Comparison of ENCODE assay signal across 13 cellular contexts in the genomic region with DNA sequence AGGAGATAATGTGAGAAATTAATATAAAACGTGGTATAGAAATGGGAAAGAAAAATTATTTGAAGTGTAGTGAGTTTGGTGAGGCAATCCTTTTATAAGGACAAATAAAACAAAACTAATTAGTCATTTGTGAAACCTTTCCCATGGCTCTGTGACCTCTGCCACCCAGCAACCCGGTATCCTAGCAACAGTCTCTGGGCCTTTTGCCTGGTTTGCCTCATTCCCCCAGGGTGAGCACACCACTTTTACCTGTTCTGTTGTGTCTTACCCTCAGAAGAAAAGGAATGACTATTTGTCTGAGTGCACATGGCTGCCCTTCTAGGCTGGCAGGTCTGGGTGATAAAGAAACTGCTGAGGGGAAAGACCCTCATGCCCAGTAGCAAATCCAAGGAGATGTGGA. TPM values are rescaled to one million over a fixed set of nuclear protein-coding genes. Genes with fewer than 3 reads are reported as not detected.
DNase-seq lines count a peak whose midpoint lies in the region; ATAC-seq, FAIRE-seq and TF ChIP-seq lines count a peak whose summit lies in the region.
"Had no signal": no experiment of that assay in that cellular context is flagged by ENCODE, and none has a peak within 500 bp of the region (broad histone marks: within the 10 kb centered on the region; RNA-seq: fewer than 3 reads in every experiment).

No MANE protein-coding gene starts in this region.

- H3K9me3 ChIP-seq in adrenal gland (replicated peaks in 1 of 3) (no peaks in the 10 kb centered on the region), kidney (ENCODE audit: control insufficient read depth in 1 of 2, low read length in 2 of 2) (no peaks in the 10 kb centered on the region)

- TF ChIP-seq CTCF in adrenal gland (IDR thresholded peaks at IDR 0.05) (no peak), kidney (IDR thresholded peaks at IDR 0.05; ENCODE audit: borderline replicate concordance, extremely low read depth, insufficient read depth) (no peak)

- no peaks in the 10 kb centered on the region for H3K27me3 ChIP-seq in adrenal gland
- H3K27me3 ChIP-seq: cardiac muscle cell had no signal

- peaks cover 16 to 29% of the 10 kb centered on the region in 2 donors for H3K4me1 ChIP-seq in adrenal gland (replicated peaks in 1 of 2)
- H3K4me1 ChIP-seq in kidney (ENCODE audit: control insufficient read depth in 1 of 2, insufficient read depth in 1 of 2, low read depth in 1 of 2, low read length in 2 of 2), result peaks cover 0 to 4% of the 10 kb centered on the region in 2 donors

- H3K27ac ChIP-seq in adrenal gland (peak overlapping the region; percentile 44 to 82 (median 51)), kidney (ENCODE audit: low read depth in 2 of 2, low read length in 2 of 2) (peak overlapping the region in 1 of 2 donors; percentile 20)
- H3K27ac ChIP-seq: cardiac muscle cell had no signal

- no peak for TF ChIP-seq POLR2A in adrenal gland (IDR thresholded peaks at IDR 0.05)

- H3K4me3 ChIP-seq in adrenal gland, result no peak overlapping the region
- no peak overlapping the region for H3K4me3 ChIP-seq in kidney (ENCODE audit: low read length in 2 of 2)
- H3K4me3 ChIP-seq: cardiac muscle cell had no signal

- DNase-seq in stimulated activated CD4-positive, alpha-beta T cell treated with anti-CD3 and anti-CD28 coated beads, Interleukin-1b, Interleukin-23, amount 100 ng/mL, for 48 hours, result peak; percentile 24
- DNase-seq in stimulated activated CD4-positive, alpha-beta T cell treated with anti-CD3 and anti-CD28 coated beads, Interleukin-2, amount 100 ng/mL, for 48 hours, result no peak
- DNase-seq in adrenal gland (peak; percentile 79 to 91 (median 85)), kidney (peak; percentile 79), activated gamma-delta T cell treated with Interleukin-2 at 50 U/mL for 16 hours (no peak), cerebellar cortex (ENCODE audit: low spot score) (no peak)
- no peak for DNase-seq in activated CD4-positive, CD25-positive, alpha-beta regulatory T cell (lab: John Stamatoyannopoulos, UW)
- DNase-seq: activated CD8-positive, alpha-beta T cell treated with anti-CD3 and anti-CD28 coated beads for 36 hours; KBM-7 had no signal

- 45 to 53% (median 47%) methylated on average over 2 of the region's 2 CpGs for WGBS in adrenal gland, 4 donors

- H3K36me3 ChIP-seq in adrenal gland (replicated peaks in 1 of 2), result no peaks in the 10 kb centered on the region
- no peaks in the 10 kb centered on the region for H3K36me3 ChIP-seq in kidney (ENCODE audit: control insufficient read depth in 1 of 2, insufficient read depth in 2 of 2, low read length in 2 of 2)
- H3K36me3 ChIP-seq: cardiac muscle cell had no signal

- intact Hi-C loops in adrenal gland (cut with DNase I) (no loop called here), kidney (cut with DNase I) (no loop called here)

- ATAC-seq in HG03025 (IDR thresholded peaks at IDR 0.05; ENCODE audit: low FRiP score, unreplicated experiment), result no peak
- ATAC-seq: activated CD8-positive, alpha-beta T cell treated with anti-CD3 and anti-CD28 coated beads for 36 hours; Right ventricle myocardium inferior had no signal

- FAIRE-seq in kidney (lab: Jason Lieb, UNC), result peak; percentile 74

- H3K9ac ChIP-seq in kidney (ENCODE audit: low read length in 2 of 2), result no peak overlapping the region

RNA-seq across cellular contexts. Expression of a gene that starts 21.5 kb away (rescaled TPM):
- under 1 TPM in 1 of 8 donors, not detected in 7; 0.14 TPM for total RNA-seq in adrenal gland
- not detected for polyA plus RNA-seq in adrenal gland
- not detected for total RNA-seq in kidney
- not detected for polyA plus RNA-seq in kidney (ENCODE audit: insufficient read depth, low read depth, low replicate concordance)
- total RNA-seq: activated CD8-positive, alpha-beta T cell treated with anti-CD3 and anti-CD28 coated beads for 36 hours; osteocyte had no signal

RNA-seq across cellular contexts. Expression of a gene that starts 51.6 kb away (rescaled TPM):
- total RNA-seq in adrenal gland (10 to 100 TPM; 16.1 to 53.0 (median 29.6) TPM), kidney (33.5 TPM)
- polyA plus RNA-seq in adrenal gland (10 to 100 TPM in 1 of 3 donors, 1 to 10 TPM in 2; 4.8 to 24.1 (median 5.6) TPM), kidney (ENCODE audit: insufficient read depth, low read depth, low replicate concordance) (10.9 TPM)

Comparison
In these comparisons a context has a peak if more than half of its experiments do, and no peak if none do; other contexts are left out.
1. DNase-seq: peak in stimulated activated CD4-positive, alpha-beta T cell treated with anti-CD3 and anti-CD28 coated beads, Interleukin-1b, Interleukin-23, amount 100 ng/mL, for 48 hours (single experiment), adrenal gland (7 of 7) and kidney (single experiment); none in stimulated activated CD4-positive, alpha-beta T cell treated with anti-CD3 and anti-CD28 coated beads, Interleukin-2, amount 100 ng/mL, for 48 hours (0 of 2), activated CD4-positive, CD25-positive, alpha-beta regulatory T cell (0 of 4), activated gamma-delta T cell treated with Interleukin-2 at 50 U/mL for 16 hours (single experiment) and cerebellar cortex (single experiment).